1 cellular context compared by ENCODE assay signal in the genomic region with DNA sequence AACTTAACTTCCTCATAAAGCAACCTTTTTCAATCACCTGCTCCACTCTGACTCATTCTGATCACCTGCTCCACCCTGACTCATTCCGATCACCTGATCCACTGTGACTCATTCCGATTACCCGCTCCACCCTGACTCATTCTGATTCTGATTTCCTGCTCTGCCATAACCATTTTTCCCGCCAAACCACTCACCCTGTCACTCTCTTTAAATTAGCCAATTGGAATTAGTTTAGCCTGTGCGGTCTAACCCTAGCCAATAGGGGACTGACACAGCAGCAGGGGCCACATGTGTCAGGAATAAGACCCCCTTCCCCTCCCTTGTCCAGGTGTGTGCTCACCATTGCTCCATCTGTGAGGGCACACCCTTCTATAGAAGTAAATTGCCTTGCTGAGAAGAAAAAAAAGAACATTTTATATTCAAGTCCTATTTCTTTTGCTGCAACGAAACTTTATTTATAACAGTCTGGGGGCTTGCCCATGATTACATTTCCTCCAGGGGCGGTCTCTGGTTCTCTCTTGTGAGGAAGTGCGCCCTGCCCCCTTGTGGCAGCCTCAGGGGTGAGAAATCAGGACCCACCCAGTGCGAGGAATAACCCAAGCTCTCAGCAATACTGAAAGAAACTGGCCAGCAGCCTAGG.
A peak's percentile ranks its signal among the peaks of the same experiment; 100 is the strongest.
TF ChIP-seq lines count a peak whose summit lies in the region.

No MANE protein-coding gene starts in this region.

TF ChIP-seq in GM12878, 131 proteins besides CTCF, POLR2A, EP300 and RAD21:
- TF ChIP-seq RAD51 (IDR thresholded peaks at IDR 0.05) (peak; percentile 93), NFIC (IDR thresholded peaks at IDR 0.05; ENCODE audit: low read depth, low read length) (peak; percentile 74; the same call in 1 of the 2 replicates), RUNX3 (IDR thresholded peaks at IDR 0.05; ENCODE audit: low read length) (peak; percentile 55), EED (IDR thresholded peaks at IDR 0.05; ENCODE audit: low read depth) (peak; percentile 71), KLF5 (IDR thresholded peaks at IDR 0.05; ENCODE audit: partially characterized antibody) (peak; percentile 96), BHLHE40 (IDR thresholded peaks at IDR 0.05; ENCODE audit: borderline replicate concordance in 1 of 2, low read depth in 2 of 2, low read length in 1 of 2) (peak in 1 of 2 experiments; percentile 61; a peak in 1 of 4 replicates), JUNB (IDR thresholded peaks at IDR 0.05) (peak; percentile 92), ATF7 (IDR thresholded peaks at IDR 0.05; ENCODE audit: low read depth) (peak; percentile 85), IRF4 (IDR thresholded peaks at IDR 0.05; ENCODE audit: low read depth, low read length) (peak; percentile 49; the same call in 1 of the 2 replicates), IKZF2 (IDR thresholded peaks at IDR 0.05) (peak; percentile 83 to 90), CBX5 (IDR thresholded peaks at IDR 0.05; ENCODE audit: low read depth) (peak; percentile 99), CBX3 (IDR thresholded peaks at IDR 0.05; ENCODE audit: borderline replicate concordance, low read depth) (0 out of 2 replicates have a peak, but pooled peaks have one; percentile 85), TCF3 (IDR thresholded peaks at IDR 0.05; ENCODE audit: borderline replicate concordance, insufficient read depth, low read depth, low read length) (0 out of 2 replicates have a peak, but pooled peaks have one; percentile 55), ETV6 (conservative IDR thresholded peaks at IDR 0.05 in 1 of 2, IDR thresholded peaks at IDR 0.05 in 1 of 2; ENCODE audit: borderline replicate concordance in 1 of 2, low read depth in 1 of 2) (peak in 1 of 2 experiments; percentile 50; a peak in 1 of 4 replicates), MTA2 (IDR thresholded peaks at IDR 0.05; ENCODE audit: low read depth) (peak; percentile 44; the same call in 1 of the 2 replicates), CREM (IDR thresholded peaks at IDR 0.05; ENCODE audit: low read depth) (peak; percentile 53; the same call in 1 of the 2 replicates), PML (IDR thresholded peaks at IDR 0.05; ENCODE audit: low read length) (peak; percentile 56; the same call in 1 of the 2 replicates), DPF2 (IDR thresholded peaks at IDR 0.05) (peak; percentile 52; the same call in 1 of the 2 replicates), TCF7 (IDR thresholded peaks at IDR 0.05; ENCODE audit: borderline replicate concordance) (0 out of 2 replicates have a peak, but pooled peaks have one; percentile 19)
- TF ChIP-seq, protein P1, sequence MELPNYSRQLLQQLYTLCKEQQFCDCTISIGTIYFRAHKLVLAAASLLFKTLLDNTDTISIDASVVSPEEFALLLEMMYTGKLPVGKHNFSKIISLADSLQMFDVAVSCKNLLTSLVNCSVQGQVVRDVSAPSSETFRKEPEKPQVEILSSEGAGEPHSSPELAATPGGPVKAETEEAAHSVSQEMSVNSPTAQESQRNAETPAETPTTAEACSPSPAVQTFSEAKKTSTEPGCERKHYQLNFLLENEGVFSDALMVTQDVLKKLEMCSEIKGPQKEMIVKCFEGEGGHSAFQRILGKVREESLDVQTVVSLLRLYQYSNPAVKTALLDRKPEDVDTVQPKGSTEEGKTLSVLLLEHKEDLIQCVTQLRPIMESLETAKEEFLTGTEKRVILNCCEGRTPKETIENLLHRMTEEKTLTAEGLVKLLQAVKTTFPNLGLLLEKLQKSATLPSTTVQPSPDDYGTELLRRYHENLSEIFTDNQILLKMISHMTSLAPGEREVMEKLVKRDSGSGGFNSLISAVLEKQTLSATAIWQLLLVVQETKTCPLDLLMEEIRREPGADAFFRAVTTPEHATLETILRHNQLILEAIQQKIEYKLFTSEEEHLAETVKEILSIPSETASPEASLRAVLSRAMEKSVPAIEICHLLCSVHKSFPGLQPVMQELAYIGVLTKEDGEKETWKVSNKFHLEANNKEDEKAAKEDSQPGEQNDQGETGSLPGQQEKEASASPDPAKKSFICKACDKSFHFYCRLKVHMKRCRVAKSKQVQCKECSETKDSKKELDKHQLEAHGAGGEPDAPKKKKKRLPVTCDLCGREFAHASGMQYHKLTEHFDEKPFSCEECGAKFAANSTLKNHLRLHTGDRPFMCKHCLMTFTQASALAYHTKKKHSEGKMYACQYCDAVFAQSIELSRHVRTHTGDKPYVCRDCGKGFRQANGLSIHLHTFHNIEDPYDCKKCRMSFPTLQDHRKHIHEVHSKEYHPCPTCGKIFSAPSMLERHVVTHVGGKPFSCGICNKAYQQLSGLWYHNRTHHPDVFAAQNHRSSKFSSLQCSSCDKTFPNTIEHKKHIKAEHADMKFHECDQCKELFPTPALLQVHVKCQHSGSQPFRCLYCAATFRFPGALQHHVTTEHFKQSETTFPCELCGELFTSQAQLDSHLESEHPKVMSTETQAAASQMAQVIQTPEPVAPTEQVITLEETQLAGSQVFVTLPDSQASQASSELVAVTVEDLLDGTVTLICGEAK (IDR thresholded peaks at IDR 0.05; ENCODE audit: borderline replicate concordance), result peak; percentile 37; the same call in 1 of the 2 replicates
- TF ChIP-seq, protein P2, sequence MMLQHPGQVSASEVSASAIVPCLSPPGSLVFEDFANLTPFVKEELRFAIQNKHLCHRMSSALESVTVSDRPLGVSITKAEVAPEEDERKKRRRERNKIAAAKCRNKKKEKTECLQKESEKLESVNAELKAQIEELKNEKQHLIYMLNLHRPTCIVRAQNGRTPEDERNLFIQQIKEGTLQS (IDR thresholded peaks at IDR 0.05; ENCODE audit: borderline replicate concordance, extremely low read depth, low read depth, low read length), result peak; percentile 25; the same call in 1 of the 2 replicates
- TF ChIP-seq, protein P3, sequence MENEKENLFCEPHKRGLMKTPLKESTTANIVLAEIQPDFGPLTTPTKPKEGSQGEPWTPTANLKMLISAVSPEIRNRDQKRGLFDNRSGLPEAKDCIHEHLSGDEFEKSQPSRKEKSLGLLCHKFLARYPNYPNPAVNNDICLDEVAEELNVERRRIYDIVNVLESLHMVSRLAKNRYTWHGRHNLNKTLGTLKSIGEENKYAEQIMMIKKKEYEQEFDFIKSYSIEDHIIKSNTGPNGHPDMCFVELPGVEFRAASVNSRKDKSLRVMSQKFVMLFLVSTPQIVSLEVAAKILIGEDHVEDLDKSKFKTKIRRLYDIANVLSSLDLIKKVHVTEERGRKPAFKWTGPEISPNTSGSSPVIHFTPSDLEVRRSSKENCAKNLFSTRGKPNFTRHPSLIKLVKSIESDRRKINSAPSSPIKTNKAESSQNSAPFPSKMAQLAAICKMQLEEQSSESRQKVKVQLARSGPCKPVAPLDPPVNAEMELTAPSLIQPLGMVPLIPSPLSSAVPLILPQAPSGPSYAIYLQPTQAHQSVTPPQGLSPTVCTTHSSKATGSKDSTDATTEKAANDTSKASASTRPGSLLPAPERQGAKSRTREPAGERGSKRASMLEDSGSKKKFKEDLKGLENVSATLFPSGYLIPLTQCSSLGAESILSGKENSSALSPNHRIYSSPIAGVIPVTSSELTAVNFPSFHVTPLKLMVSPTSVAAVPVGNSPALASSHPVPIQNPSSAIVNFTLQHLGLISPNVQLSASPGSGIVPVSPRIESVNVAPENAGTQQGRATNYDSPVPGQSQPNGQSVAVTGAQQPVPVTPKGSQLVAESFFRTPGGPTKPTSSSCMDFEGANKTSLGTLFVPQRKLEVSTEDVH (IDR thresholded peaks at IDR 0.05; ENCODE audit: low read depth, partially characterized antibody), result peak; percentile 90
- TF ChIP-seq, protein P4, sequence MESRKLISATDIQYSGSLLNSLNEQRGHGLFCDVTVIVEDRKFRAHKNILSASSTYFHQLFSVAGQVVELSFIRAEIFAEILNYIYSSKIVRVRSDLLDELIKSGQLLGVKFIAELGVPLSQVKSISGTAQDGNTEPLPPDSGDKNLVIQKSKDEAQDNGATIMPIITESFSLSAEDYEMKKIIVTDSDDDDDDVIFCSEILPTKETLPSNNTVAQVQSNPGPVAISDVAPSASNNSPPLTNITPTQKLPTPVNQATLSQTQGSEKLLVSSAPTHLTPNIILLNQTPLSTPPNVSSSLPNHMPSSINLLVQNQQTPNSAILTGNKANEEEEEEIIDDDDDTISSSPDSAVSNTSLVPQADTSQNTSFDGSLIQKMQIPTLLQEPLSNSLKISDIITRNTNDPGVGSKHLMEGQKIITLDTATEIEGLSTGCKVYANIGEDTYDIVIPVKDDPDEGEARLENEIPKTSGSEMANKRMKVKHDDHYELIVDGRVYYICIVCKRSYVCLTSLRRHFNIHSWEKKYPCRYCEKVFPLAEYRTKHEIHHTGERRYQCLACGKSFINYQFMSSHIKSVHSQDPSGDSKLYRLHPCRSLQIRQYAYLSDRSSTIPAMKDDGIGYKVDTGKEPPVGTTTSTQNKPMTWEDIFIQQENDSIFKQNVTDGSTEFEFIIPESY (IDR thresholded peaks at IDR 0.05), result 0 out of 2 replicates have a peak, but pooled peaks have one; percentile 41
- TF ChIP-seq, protein P5, sequence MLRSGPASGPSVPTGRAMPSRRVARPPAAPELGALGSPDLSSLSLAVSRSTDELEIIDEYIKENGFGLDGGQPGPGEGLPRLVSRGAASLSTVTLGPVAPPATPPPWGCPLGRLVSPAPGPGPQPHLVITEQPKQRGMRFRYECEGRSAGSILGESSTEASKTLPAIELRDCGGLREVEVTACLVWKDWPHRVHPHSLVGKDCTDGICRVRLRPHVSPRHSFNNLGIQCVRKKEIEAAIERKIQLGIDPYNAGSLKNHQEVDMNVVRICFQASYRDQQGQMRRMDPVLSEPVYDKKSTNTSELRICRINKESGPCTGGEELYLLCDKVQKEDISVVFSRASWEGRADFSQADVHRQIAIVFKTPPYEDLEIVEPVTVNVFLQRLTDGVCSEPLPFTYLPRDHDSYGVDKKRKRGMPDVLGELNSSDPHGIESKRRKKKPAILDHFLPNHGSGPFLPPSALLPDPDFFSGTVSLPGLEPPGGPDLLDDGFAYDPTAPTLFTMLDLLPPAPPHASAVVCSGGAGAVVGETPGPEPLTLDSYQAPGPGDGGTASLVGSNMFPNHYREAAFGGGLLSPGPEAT (IDR thresholded peaks at IDR 0.05; ENCODE audit: low read depth), result peak; percentile 64
- TF ChIP-seq, protein P6, sequence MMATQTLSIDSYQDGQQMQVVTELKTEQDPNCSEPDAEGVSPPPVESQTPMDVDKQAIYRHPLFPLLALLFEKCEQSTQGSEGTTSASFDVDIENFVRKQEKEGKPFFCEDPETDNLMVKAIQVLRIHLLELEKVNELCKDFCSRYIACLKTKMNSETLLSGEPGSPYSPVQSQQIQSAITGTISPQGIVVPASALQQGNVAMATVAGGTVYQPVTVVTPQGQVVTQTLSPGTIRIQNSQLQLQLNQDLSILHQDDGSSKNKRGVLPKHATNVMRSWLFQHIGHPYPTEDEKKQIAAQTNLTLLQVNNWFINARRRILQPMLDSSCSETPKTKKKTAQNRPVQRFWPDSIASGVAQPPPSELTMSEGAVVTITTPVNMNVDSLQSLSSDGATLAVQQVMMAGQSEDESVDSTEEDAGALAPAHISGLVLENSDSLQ (IDR thresholded peaks at IDR 0.05), result peak; percentile 94
- TF ChIP-seq, protein P7, sequence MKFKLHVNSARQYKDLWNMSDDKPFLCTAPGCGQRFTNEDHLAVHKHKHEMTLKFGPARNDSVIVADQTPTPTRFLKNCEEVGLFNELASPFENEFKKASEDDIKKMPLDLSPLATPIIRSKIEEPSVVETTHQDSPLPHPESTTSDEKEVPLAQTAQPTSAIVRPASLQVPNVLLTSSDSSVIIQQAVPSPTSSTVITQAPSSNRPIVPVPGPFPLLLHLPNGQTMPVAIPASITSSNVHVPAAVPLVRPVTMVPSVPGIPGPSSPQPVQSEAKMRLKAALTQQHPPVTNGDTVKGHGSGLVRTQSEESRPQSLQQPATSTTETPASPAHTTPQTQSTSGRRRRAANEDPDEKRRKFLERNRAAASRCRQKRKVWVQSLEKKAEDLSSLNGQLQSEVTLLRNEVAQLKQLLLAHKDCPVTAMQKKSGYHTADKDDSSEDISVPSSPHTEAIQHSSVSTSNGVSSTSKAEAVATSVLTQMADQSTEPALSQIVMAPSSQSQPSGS (IDR thresholded peaks at IDR 0.05; ENCODE audit: low read length), result peak; percentile 63
